In the genomic region with DNA sequence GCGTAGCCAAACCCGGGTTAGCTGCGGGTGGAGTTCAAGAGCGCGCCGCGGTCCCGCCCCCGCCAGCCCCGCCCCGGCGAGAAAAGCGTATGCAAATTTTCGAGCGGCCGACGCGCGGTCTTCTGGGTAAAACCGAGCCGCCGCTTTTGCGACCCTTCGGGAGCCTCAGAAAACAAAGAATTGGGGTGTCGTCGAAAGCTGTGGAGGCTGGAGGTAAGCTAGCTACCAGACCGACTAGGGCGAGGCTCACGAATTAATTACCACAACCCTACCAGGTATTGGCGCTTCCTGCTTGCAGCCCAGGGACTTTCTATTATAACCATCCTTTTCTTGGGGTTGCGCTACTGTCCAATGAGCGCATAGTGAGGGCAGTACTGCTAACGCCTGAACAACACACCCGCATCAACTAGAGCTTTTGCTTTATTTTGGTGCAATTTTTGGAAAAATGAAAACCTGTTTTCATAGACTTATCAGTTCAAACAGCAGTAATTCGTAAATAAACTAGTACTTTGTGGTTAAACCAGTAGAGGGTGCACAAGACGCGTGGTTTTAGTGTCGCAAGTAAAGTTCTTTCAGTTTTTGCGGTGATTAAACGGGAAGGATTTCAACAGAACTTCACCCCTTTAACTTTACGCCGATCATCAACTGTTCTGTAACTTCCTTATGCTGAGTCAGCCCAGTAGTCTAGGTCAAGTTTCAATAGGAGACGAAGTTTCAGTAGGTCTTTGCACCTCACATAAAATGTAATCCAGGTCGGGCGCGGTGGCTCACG, we compare ENCODE assay signal across 1 cellular context.
TF ChIP-seq lines count a peak whose summit lies in the region.

A gene (plus strand): TSS at position 318 of the 772 bp plus-strand sequence.

TF ChIP-seq in HepG2, 621 proteins besides CTCF, POLR2A, EP300 and RAD21 (continued from another document and continues in another):
- TF ChIP-seq, protein P1, sequence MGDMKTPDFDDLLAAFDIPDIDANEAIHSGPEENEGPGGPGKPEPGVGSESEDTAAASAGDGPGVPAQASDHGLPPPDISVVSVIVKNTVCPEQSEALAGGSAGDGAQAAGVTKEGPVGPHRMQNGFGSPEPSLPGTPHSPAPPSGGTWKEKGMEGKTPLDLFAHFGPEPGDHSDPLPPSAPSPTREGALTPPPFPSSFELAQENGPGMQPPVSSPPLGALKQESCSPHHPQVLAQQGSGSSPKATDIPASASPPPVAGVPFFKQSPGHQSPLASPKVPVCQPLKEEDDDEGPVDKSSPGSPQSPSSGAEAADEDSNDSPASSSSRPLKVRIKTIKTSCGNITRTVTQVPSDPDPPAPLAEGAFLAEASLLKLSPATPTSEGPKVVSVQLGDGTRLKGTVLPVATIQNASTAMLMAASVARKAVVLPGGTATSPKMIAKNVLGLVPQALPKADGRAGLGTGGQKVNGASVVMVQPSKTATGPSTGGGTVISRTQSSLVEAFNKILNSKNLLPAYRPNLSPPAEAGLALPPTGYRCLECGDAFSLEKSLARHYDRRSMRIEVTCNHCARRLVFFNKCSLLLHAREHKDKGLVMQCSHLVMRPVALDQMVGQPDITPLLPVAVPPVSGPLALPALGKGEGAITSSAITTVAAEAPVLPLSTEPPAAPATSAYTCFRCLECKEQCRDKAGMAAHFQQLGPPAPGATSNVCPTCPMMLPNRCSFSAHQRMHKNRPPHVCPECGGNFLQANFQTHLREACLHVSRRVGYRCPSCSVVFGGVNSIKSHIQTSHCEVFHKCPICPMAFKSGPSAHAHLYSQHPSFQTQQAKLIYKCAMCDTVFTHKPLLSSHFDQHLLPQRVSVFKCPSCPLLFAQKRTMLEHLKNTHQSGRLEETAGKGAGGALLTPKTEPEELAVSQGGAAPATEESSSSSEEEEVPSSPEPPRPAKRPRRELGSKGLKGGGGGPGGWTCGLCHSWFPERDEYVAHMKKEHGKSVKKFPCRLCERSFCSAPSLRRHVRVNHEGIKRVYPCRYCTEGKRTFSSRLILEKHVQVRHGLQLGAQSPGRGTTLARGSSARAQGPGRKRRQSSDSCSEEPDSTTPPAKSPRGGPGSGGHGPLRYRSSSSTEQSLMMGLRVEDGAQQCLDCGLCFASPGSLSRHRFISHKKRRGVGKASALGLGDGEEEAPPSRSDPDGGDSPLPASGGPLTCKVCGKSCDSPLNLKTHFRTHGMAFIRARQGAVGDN (CRISPR knock-in tag; IDR thresholded peaks at IDR 0.05) = peak; percentile 26
- TF ChIP-seq PHF21A (CRISPR knock-in tag; IDR thresholded peaks at IDR 0.05) = peak; percentile 91
- peak; percentile 94 for TF ChIP-seq NFATC3 (CRISPR knock-in tag; IDR thresholded peaks at IDR 0.05)
- TF ChIP-seq ZNF546 (CRISPR knock-in tag; conservative IDR thresholded peaks at IDR 0.05) = peak; percentile 39; the same call in 1 of the 2 replicates
- TF ChIP-seq, protein P2, sequence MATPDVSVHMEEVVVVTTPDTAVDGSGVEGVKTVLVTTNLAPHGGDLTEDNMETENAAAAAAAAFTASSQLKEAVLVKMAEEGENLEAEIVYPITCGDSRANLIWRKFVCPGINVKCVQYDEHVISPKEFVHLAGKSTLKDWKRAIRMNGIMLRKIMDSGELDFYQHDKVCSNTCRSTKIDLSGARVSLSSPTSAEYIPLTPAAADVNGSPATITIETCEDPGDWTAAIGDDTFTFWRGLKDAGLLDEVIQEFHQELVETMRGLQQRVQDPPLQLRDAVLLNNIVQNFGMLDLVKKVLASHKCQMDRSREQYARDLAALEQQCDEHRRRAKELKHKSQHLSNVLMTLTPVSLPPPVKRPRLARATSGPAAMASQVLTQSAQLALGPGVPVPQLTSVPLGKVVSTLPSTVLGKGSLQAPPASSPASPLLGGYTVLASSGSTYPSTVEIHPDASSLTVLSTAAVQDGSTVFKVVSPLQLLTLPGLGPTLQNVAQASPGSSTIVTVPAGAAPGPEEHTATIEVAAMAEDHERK (CRISPR knock-in tag; IDR thresholded peaks at IDR 0.05; ENCODE audit: low read depth) = peak; percentile 71; the same call in 1 of the 2 replicates
- TF ChIP-seq, protein P3, sequence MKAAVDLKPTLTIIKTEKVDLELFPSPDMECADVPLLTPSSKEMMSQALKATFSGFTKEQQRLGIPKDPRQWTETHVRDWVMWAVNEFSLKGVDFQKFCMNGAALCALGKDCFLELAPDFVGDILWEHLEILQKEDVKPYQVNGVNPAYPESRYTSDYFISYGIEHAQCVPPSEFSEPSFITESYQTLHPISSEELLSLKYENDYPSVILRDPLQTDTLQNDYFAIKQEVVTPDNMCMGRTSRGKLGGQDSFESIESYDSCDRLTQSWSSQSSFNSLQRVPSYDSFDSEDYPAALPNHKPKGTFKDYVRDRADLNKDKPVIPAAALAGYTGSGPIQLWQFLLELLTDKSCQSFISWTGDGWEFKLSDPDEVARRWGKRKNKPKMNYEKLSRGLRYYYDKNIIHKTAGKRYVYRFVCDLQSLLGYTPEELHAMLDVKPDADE (CRISPR knock-in tag; IDR thresholded peaks at IDR 0.05) = no peak
- TF ChIP-seq ZNF772 (CRISPR knock-in tag; IDR thresholded peaks at IDR 0.05) = peak; percentile 90
- no peak; the same call in 1 of the 2 replicates for TF ChIP-seq MTA3 (CRISPR knock-in tag; IDR thresholded peaks at IDR 0.05)
- TF ChIP-seq, protein P4, sequence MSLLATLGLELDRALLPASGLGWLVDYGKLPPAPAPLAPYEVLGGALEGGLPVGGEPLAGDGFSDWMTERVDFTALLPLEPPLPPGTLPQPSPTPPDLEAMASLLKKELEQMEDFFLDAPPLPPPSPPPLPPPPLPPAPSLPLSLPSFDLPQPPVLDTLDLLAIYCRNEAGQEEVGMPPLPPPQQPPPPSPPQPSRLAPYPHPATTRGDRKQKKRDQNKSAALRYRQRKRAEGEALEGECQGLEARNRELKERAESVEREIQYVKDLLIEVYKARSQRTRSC (CRISPR knock-in tag; IDR thresholded peaks at IDR 0.05; ENCODE audit: low read depth) = 0 out of 2 replicates have a peak, but pooled peaks have one; percentile 88
- TF ChIP-seq JDP2 (CRISPR knock-in tag; IDR thresholded peaks at IDR 0.05; ENCODE audit: borderline replicate concordance) = peak; percentile 95
- TF ChIP-seq, protein P5, sequence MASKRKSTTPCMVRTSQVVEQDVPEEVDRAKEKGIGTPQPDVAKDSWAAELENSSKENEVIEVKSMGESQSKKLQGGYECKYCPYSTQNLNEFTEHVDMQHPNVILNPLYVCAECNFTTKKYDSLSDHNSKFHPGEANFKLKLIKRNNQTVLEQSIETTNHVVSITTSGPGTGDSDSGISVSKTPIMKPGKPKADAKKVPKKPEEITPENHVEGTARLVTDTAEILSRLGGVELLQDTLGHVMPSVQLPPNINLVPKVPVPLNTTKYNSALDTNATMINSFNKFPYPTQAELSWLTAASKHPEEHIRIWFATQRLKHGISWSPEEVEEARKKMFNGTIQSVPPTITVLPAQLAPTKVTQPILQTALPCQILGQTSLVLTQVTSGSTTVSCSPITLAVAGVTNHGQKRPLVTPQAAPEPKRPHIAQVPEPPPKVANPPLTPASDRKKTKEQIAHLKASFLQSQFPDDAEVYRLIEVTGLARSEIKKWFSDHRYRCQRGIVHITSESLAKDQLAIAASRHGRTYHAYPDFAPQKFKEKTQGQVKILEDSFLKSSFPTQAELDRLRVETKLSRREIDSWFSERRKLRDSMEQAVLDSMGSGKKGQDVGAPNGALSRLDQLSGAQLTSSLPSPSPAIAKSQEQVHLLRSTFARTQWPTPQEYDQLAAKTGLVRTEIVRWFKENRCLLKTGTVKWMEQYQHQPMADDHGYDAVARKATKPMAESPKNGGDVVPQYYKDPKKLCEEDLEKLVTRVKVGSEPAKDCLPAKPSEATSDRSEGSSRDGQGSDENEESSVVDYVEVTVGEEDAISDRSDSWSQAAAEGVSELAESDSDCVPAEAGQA (IDR thresholded peaks at IDR 0.05; ENCODE audit: low read depth) = peak; percentile 58
- TF ChIP-seq, protein P5 (CRISPR knock-in tag; IDR thresholded peaks at IDR 0.05; ENCODE audit: borderline replicate concordance) = no peak; the same call in 1 of the 2 replicates
- TF ChIP-seq, protein P6, sequence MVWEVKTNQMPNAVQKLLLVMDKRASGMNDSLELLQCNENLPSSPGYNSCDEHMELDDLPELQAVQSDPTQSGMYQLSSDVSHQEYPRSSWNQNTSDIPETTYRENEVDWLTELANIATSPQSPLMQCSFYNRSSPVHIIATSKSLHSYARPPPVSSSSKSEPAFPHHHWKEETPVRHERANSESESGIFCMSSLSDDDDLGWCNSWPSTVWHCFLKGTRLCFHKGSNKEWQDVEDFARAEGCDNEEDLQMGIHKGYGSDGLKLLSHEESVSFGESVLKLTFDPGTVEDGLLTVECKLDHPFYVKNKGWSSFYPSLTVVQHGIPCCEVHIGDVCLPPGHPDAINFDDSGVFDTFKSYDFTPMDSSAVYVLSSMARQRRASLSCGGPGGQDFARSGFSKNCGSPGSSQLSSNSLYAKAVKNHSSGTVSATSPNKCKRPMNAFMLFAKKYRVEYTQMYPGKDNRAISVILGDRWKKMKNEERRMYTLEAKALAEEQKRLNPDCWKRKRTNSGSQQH (CRISPR knock-in tag; IDR thresholded peaks at IDR 0.05; ENCODE audit: low read depth) = peak; percentile 23; the same call in 1 of the 2 replicates
- TF ChIP-seq ZNF30 (CRISPR knock-in tag; IDR thresholded peaks at IDR 0.05) = 0 out of 2 replicates have a peak, but pooled peaks have one; percentile 44
- peak in 1 of 2 experiments; percentile 97; a peak in 2 of 4 replicates for TF ChIP-seq KLF16 (CRISPR knock-in tag; IDR thresholded peaks at IDR 0.05)
- TF ChIP-seq, protein P7, sequence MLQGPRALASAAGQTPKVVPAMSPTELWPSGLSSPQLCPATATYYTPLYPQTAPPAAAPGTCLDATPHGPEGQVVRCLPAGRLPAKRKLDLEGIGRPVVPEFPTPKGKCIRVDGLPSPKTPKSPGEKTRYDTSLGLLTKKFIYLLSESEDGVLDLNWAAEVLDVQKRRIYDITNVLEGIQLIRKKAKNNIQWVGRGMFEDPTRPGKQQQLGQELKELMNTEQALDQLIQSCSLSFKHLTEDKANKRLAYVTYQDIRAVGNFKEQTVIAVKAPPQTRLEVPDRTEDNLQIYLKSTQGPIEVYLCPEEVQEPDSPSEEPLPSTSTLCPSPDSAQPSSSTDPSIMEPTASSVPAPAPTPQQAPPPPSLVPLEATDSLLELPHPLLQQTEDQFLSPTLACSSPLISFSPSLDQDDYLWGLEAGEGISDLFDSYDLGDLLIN (CRISPR knock-in tag; IDR thresholded peaks at IDR 0.05; ENCODE audit: borderline replicate concordance) = peak; percentile 91; the same call in 1 of the 2 replicates
- TF ChIP-seq, protein P8, sequence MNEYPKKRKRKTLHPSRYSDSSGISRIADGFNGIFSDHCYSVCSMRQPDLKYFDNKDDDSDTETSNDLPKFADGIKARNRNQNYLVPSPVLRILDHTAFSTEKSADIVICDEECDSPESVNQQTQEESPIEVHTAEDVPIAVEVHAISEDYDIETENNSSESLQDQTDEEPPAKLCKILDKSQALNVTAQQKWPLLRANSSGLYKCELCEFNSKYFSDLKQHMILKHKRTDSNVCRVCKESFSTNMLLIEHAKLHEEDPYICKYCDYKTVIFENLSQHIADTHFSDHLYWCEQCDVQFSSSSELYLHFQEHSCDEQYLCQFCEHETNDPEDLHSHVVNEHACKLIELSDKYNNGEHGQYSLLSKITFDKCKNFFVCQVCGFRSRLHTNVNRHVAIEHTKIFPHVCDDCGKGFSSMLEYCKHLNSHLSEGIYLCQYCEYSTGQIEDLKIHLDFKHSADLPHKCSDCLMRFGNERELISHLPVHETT (CRISPR knock-in tag; conservative IDR thresholded peaks at IDR 0.05) = peak; percentile 57; the same call in 1 of the 2 replicates
- TF ChIP-seq TBX2 (CRISPR knock-in tag; IDR thresholded peaks at IDR 0.05; ENCODE audit: borderline replicate concordance) = peak; percentile 62
- TF ChIP-seq PAF1 (CRISPR knock-in tag; IDR thresholded peaks at IDR 0.05) = peak; percentile 98
- peak; percentile 45; the same call in 1 of the 2 replicates for TF ChIP-seq KDM5B (CRISPR knock-in tag; IDR thresholded peaks at IDR 0.05; ENCODE audit: borderline replicate concordance)
- TF ChIP-seq SP5 (CRISPR knock-in tag; IDR thresholded peaks at IDR 0.05; ENCODE audit: borderline replicate concordance, low read depth) = peak; percentile 58
- TF ChIP-seq, protein P9, sequence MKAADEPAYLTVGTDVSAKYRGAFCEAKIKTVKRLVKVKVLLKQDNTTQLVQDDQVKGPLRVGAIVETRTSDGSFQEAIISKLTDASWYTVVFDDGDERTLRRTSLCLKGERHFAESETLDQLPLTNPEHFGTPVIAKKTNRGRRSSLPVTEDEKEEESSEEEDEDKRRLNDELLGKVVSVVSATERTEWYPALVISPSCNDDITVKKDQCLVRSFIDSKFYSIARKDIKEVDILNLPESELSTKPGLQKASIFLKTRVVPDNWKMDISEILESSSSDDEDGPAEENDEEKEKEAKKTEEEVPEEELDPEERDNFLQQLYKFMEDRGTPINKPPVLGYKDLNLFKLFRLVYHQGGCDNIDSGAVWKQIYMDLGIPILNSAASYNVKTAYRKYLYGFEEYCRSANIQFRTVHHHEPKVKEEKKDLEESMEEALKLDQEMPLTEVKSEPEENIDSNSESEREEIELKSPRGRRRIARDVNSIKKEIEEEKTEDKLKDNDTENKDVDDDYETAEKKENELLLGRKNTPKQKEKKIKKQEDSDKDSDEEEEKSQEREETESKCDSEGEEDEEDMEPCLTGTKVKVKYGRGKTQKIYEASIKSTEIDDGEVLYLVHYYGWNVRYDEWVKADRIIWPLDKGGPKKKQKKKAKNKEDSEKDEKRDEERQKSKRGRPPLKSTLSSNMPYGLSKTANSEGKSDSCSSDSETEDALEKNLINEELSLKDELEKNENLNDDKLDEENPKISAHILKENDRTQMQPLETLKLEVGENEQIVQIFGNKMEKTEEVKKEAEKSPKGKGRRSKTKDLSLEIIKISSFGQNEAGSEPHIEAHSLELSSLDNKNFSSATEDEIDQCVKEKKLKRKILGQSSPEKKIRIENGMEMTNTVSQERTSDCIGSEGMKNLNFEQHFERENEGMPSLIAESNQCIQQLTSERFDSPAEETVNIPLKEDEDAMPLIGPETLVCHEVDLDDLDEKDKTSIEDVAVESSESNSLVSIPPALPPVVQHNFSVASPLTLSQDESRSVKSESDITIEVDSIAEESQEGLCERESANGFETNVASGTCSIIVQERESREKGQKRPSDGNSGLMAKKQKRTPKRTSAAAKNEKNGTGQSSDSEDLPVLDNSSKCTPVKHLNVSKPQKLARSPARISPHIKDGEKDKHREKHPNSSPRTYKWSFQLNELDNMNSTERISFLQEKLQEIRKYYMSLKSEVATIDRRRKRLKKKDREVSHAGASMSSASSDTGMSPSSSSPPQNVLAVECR (CRISPR knock-in tag; IDR thresholded peaks at IDR 0.05; ENCODE audit: borderline replicate concordance) = peak; percentile 42; the same call in 1 of the 2 replicates
- TF ChIP-seq HDAC2 (CRISPR knock-in tag; IDR thresholded peaks at IDR 0.05) = peak; percentile 79
- TF ChIP-seq ZNF510 (CRISPR knock-in tag; IDR thresholded peaks at IDR 0.05; ENCODE audit: low read depth) = peak; percentile 96
- TF ChIP-seq ZNF230 (CRISPR knock-in tag; IDR thresholded peaks at IDR 0.05) = peak; percentile 69; the same call in 1 of the 2 replicates
- TF ChIP-seq RELA (CRISPR knock-in tag; IDR thresholded peaks at IDR 0.05) = no peak
